Comparison of ENCODE assay signal across 12 cellular contexts in the genomic region with DNA sequence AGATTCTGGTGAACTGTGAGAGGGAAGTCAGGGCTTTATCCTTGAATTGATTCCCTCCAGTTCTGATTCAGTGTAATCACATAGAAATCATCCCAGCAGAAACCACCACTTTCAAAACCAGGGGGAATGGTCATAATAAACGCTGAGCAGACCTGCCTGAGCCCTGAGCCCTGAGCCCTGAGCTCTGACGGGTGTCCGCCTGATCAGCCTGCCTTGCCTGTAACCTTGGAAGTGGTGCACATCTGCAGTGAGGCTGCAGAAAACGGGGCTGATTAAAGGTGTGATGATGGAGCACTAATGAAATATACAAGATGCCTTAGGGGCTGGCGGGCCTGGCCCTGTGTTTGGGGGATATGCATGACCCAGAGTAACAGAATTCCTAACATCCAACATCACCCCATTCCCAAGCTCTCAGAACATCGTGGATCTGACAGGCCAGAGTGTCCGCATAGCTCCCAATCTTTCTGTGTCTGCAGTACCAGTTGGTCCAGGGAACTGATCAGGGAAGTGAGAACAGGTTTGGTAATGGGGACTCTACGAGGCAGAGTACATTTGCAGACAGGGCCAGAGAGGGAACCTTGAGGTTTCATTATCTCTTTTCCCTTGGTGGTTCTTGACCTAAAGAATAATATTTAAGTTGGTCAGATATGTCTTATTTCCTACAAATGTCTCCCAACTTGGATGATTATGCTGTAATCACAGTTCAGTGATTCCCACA. TPM values are rescaled to one million over a fixed set of nuclear protein-coding genes. Genes with fewer than 3 reads are reported as not detected.
DNase-seq lines count a peak whose midpoint lies in the region; ATAC-seq and TF ChIP-seq lines count a peak whose summit lies in the region.
"Had no signal": no experiment of that assay in that cellular context is flagged by ENCODE, and none has a peak within 500 bp of the region (broad histone marks: within the 10 kb centered on the region; RNA-seq: fewer than 3 reads in every experiment).

No MANE protein-coding gene starts in this region.

- H3K27ac Mint-ChIP-seq in CD4-positive, alpha-beta T cell = no peak overlapping the region
- H3K27ac Mint-ChIP-seq: activated CD4-positive, alpha-beta T cell treated with anti-CD3 and anti-CD28 coated beads for 36 hours had no signal

- CTCF ChIA-PET in AG04450 (lab: Charles Lee) = interaction anchor here (1.0 to 2.2 kb wide), 4 partner anchors 11 to 492 kb away, joined by 3 to 8 read pairs (median 4); no protein-coding TSS in a partner anchor
- CTCF ChIA-PET in CD4-positive, alpha-beta T cell (lab: Charles Lee) = interaction anchor here (1.0 to 1.4 kb wide), 3 partner anchors 9 to 492 kb away, joined by 3 to 4 read pairs (median 3); no protein-coding TSS in a partner anchor

- no peaks in the 10 kb centered on the region for H3K9me3 Mint-ChIP-seq in CD4-positive, alpha-beta T cell

- DNase-seq in AG04450 (ENCODE audit: low read depth, low spot score) = no peak
- no peak for DNase-seq in A172 (ENCODE audit: low spot score)
- no peak for DNase-seq in CD4-positive, alpha-beta T cell
- DNase-seq in NCI-H510A treated with DMSO at 0.1 percent for 48 hours (lab: John Stamatoyannopoulos, UW) = no peak
- DNase-seq in activated CD8-positive, alpha-beta memory T cell treated with anti-CD3 and anti-CD28 coated beads, Interleukin-2, amount 50 U/mL, for 48 hours = no peak
- DNase-seq: SIG-M5 had no signal

- no peak overlapping the region for H3K4me3 ChIP-seq in AG04450 (ENCODE audit: low read depth, low read length)
- H3K4me3 ChIP-seq: cardiac muscle cell, MG63 had no signal

- H3K4me1 Mint-ChIP-seq in CD4-positive, alpha-beta T cell (ENCODE audit: low read depth) = peaks cover 28% of the 10 kb centered on the region

- H3K9me3 ChIP-seq in AG04450 (ENCODE audit: control insufficient read depth, insufficient read depth, low read length) = no peaks in the 10 kb centered on the region
- no peaks in the 10 kb centered on the region for H3K9me3 ChIP-seq in CD4-positive, alpha-beta T cell (ENCODE audit: control insufficient read depth, low read length)
- H3K9me3 ChIP-seq: MG63 had no signal

- no peaks in the 10 kb centered on the region for H3K36me3 Mint-ChIP-seq in CD4-positive, alpha-beta T cell (ENCODE audit: low read depth)

- peak overlapping the region; percentile 11 for H3K27ac ChIP-seq in AG04450 (ENCODE audit: low read depth, low read length)
- H3K27ac ChIP-seq in CD4-positive, alpha-beta T cell (ENCODE audit: low read depth, low read length) = no peak overlapping the region
- H3K27ac ChIP-seq: cardiac muscle cell had no signal

- intact Hi-C loops in CD4-positive, alpha-beta T cell (cut with DNase I, micrococcal nuclease) = loop anchor here (1.0 to 10.0 kb wide), 3 partner anchors 491 to 767 kb away; no protein-coding TSS in a partner anchor

- TF ChIP-seq CTCF in AG04450 (IDR thresholded peaks at IDR 0.05; ENCODE audit: low read depth, low read length) = no peak
- no peak for TF ChIP-seq CTCF in CD4-positive, alpha-beta T cell (IDR thresholded peaks at IDR 0.05)

- POLR2A ChIA-PET in AG04450 (lab: Yijun Ruan, JAX) = no interaction called here
- POLR2A ChIA-PET in CD4-positive, alpha-beta T cell (lab: Charles Lee) = interaction anchor here (1.3 kb wide), 1 partner anchor 492 kb away, joined by 4 read pairs; no protein-coding TSS in a partner anchor

- H3K4me3 Mint-ChIP-seq in CD4-positive, alpha-beta T cell = no peak overlapping the region
- H3K4me3 Mint-ChIP-seq: activated CD4-positive, alpha-beta T cell treated with anti-CD3 and anti-CD28 coated beads for 36 hours had no signal

- ATAC-seq in GM19324 (IDR thresholded peaks at IDR 0.05; ENCODE audit: low FRiP score, unreplicated experiment) (peak; percentile 6), HG02642 (IDR thresholded peaks at IDR 0.05; ENCODE audit: poor library complexity, unreplicated experiment) (peak; percentile 19), HG03342 (IDR thresholded peaks at IDR 0.05; ENCODE audit: unreplicated experiment) (peak; percentile 8)
- no peak for ATAC-seq in CD4-positive, alpha-beta T cell (ENCODE audit: poor library complexity)

- H3K27me3 Mint-ChIP-seq in CD4-positive, alpha-beta T cell = no peaks in the 10 kb centered on the region
- H3K27me3 Mint-ChIP-seq: activated CD4-positive, alpha-beta T cell treated with anti-CD3 and anti-CD28 coated beads for 36 hours had no signal

- no peaks in the 10 kb centered on the region for H3K27me3 ChIP-seq in AG04450 (ENCODE audit: control insufficient read depth, insufficient read depth, low read length)
- H3K27me3 ChIP-seq in CD4-positive, alpha-beta T cell (ENCODE audit: control insufficient read depth, insufficient read depth, low read length) = no peaks in the 10 kb centered on the region
- H3K27me3 ChIP-seq: cardiac muscle cell, MG63 had no signal

RNA-seq across cellular contexts. Expression of gene KCTD18, which starts 37.8 kb away (rescaled TPM):
- polyA plus RNA-seq in AG04450 (2011; rRNA removed) = 9.9 and 13.8 TPM in 2 replicates
- 5.4 and 6.0 TPM in 2 replicates for polyA minus RNA-seq in AG04450 (2011; rRNA and poly(A)+ RNA removed)
- 22.1 and 31.5 TPM in 2 replicates for total RNA-seq in A172 (2014; rRNA removed; shearing (Covaris generic))
- 10 to 100 TPM; 18.9 to 19.8 TPM for total RNA-seq in CD4-positive, alpha-beta T cell

RNA-seq across cellular contexts. Expression of gene SGO2, which starts 53.9 kb away (rescaled TPM):
- 3.7 and 8.4 TPM in 2 replicates for polyA plus RNA-seq in AG04450 (2011; rRNA removed)
- 1.8 and 4.8 TPM in 2 replicates for polyA minus RNA-seq in AG04450 (2011; rRNA and poly(A)+ RNA removed)
- total RNA-seq in A172 (2014; rRNA removed; shearing (Covaris generic)) = 24.2 and 33.1 TPM in 2 replicates
- under 1 TPM; 0.64 to 0.74 TPM for total RNA-seq in CD4-positive, alpha-beta T cell

Comparison
In these comparisons a context has a peak if more than half of its experiments do, and no peak if none do; other contexts are left out.
1. RNA of gene SGO2, which starts 53.9 kb away (total RNA-seq): 24.2 to 33.1 TPM in A172; 0.64 to 0.74 TPM in CD4-positive, alpha-beta T cell; every median in the first group is over 10 times any median in the second.